In the genomic region with DNA sequence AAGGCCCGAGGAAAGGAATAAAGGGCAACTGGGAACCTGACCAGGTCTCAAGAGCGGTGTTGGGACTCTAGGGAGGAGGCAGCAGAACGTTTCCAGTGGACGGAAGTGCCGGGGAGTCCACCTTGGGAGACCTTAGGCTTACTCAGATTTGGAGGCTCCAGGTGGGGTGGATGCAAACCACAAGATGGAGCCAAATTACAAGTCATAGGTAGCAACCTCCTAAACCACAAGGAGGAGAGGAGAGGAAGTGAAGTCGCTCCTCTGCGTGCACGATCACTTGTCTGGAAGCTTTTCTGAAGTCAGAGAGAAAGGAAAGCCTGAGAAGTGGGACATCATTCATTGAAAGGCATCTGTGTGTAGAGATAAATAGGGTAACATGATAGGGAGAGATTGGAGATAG, we compare ENCODE assay signal across 10 cellular contexts. TPM values are rescaled to one million over a fixed set of nuclear protein-coding genes. Genes with fewer than 3 reads are reported as not detected.
A peak's percentile ranks its signal among the peaks of the same experiment; 100 is the strongest.
DNase-seq lines count a peak whose midpoint lies in the region; ATAC-seq, FAIRE-seq and TF ChIP-seq lines count a peak whose summit lies in the region.
"Had no signal": no experiment of that assay in that cellular context is flagged by ENCODE, and none has a peak within 500 bp of the region (broad histone marks: within the 10 kb centered on the region; RNA-seq: fewer than 3 reads in every experiment).

No MANE protein-coding gene starts in this region.

- no peaks in the 10 kb centered on the region for H3K9me3 Mint-ChIP-seq in activated CD4-positive, alpha-beta memory T cell treated with anti-CD3 and anti-CD28 coated beads for 36 hours
- H3K9me3 Mint-ChIP-seq in memory B cell: no peaks in the 10 kb centered on the region

- no peak for FAIRE-seq in H54 (lab: Jason Lieb, UNC)
- FAIRE-seq: islet of Langerhans had no signal

- POLR2A ChIA-PET in activated CD4-positive, alpha-beta memory T cell treated with anti-CD3 and anti-CD28 coated beads for 36 hours (lab: Charles Lee): no interaction called here

- H3K4me3 Mint-ChIP-seq in activated CD4-positive, alpha-beta memory T cell treated with anti-CD3 and anti-CD28 coated beads for 36 hours: no peak overlapping the region
- H3K4me3 Mint-ChIP-seq in memory B cell: peak overlapping the region; percentile 57

- peaks cover 4% of the 10 kb centered on the region for H3K4me1 Mint-ChIP-seq in activated CD4-positive, alpha-beta memory T cell treated with anti-CD3 and anti-CD28 coated beads for 36 hours (ENCODE audit: low read depth)
- H3K4me1 Mint-ChIP-seq in memory B cell: peaks cover 14% of the 10 kb centered on the region

- no peaks in the 10 kb centered on the region for H3K36me3 Mint-ChIP-seq in activated CD4-positive, alpha-beta memory T cell treated with anti-CD3 and anti-CD28 coated beads for 36 hours
- H3K36me3 Mint-ChIP-seq in memory B cell: peaks cover 3% of the 10 kb centered on the region

- DNase-seq in NCI-H1105 treated with DMSO at 0.1 percent for 48 hours (lab: John Stamatoyannopoulos, UW): peak; percentile 34
- no peak for DNase-seq in NCI-H1105 (lab: John Stamatoyannopoulos, UW)
- DNase-seq in HPDE6-E6E7 (ENCODE audit: extremely low spot score): peak; percentile 49
- DNase-seq in activated CD4-positive, alpha-beta memory T cell treated with anti-CD3 and anti-CD28 coated beads for 36 hours: peak; percentile 42
- peak in 1 of 2 donors; percentile 53 for DNase-seq in memory B cell (ENCODE audit: low spot score in 2 of 2)
- DNase-seq in H54 (ENCODE audit: insufficient read length, low spot score): no peak
- DNase-seq in NCI-H2107 (lab: John Stamatoyannopoulos, UW): no peak

- intact Hi-C loops in activated CD4-positive, alpha-beta memory T cell treated with anti-CD3 and anti-CD28 coated beads for 36 hours (cut with micrococcal nuclease): no loop called here

- CTCF ChIA-PET in activated CD4-positive, alpha-beta memory T cell treated with anti-CD3 and anti-CD28 coated beads for 36 hours (lab: Charles Lee): interaction anchor here (1.1 to 1.6 kb wide), 7 partner anchors 13 to 249 kb away, joined by 3 to 5 read pairs (median 5); no protein-coding TSS in a partner anchor

- peaks cover 20% of the 10 kb centered on the region for H3K27me3 Mint-ChIP-seq in activated CD4-positive, alpha-beta memory T cell treated with anti-CD3 and anti-CD28 coated beads for 36 hours
- no peaks in the 10 kb centered on the region for H3K27me3 Mint-ChIP-seq in memory B cell

- no peak for TF ChIP-seq POLR2A in H54 (IDR thresholded peaks at IDR 0.05; ENCODE audit: low read depth, low read length)

- H3K27ac Mint-ChIP-seq in activated CD4-positive, alpha-beta memory T cell treated with anti-CD3 and anti-CD28 coated beads for 36 hours: no peak overlapping the region
- peak overlapping the region; percentile 63 for H3K27ac Mint-ChIP-seq in memory B cell

- ATAC-seq in memory B cell (ENCODE audit: low read depth) (peak; percentile 98), GM21717 (IDR thresholded peaks at IDR 0.05; ENCODE audit: unreplicated experiment) (no peak)

RNA-seq across cellular contexts. Expression of a gene that starts 9.3 kb away (rescaled TPM):
- under 1 TPM; 0.53 to 0.55 TPM for total RNA-seq in activated CD4-positive, alpha-beta memory T cell treated with anti-CD3 and anti-CD28 coated beads for 36 hours
- total RNA-seq: RPMI7951 had no signal

RNA-seq across cellular contexts. Expression of a gene that starts 31.7 kb away (rescaled TPM):
- total RNA-seq in activated CD4-positive, alpha-beta memory T cell treated with anti-CD3 and anti-CD28 coated beads for 36 hours: 100 to 1,000 TPM; 168 to 190 TPM

RNA-seq across cellular contexts. Expression of a gene that starts 47.2 kb away (rescaled TPM):
- total RNA-seq in activated CD4-positive, alpha-beta memory T cell treated with anti-CD3 and anti-CD28 coated beads for 36 hours: 10 to 100 TPM in 1 of 2 experiments, 1 to 10 TPM in 1; 9.6 to 10.2 TPM

RNA-seq across cellular contexts. Expression of a gene that starts 59.2 kb away (rescaled TPM):
- total RNA-seq in activated CD4-positive, alpha-beta memory T cell treated with anti-CD3 and anti-CD28 coated beads for 36 hours: 1 to 10 TPM; 1.6 to 1.9 TPM

Comparison
In these comparisons a context has a peak if more than half of its experiments do, and no peak if none do; other contexts are left out.
1. DNase-seq: peak in NCI-H1105 treated with DMSO at 0.1 percent for 48 hours (single experiment), HPDE6-E6E7 (single experiment) and activated CD4-positive, alpha-beta memory T cell treated with anti-CD3 and anti-CD28 coated beads for 36 hours (single experiment); none in NCI-H1105 (single experiment), H54 (single experiment) and NCI-H2107 (single experiment).